25 cellular contexts compared by ENCODE assay signal in genomic region chr5:151434570-151435237, GRCh38.
"Had no signal": no experiment of that assay in that cellular context is flagged by ENCODE, and none has a peak within 500 bp of the region (broad histone marks: within the 10 kb centered on the region; RNA-seq: fewer than 3 reads in every experiment).

No MANE protein-coding gene starts in this region.

- H3K27ac ChIP-seq: brain microvascular endothelial cell, coronary artery, epithelial cell of prostate, esophagus squamous epithelium had no signal

- H3K27ac Mint-ChIP-seq: activated CD4-positive, alpha-beta memory T cell treated with anti-CD3 and anti-CD28 coated beads for 36 hours; activated CD4-positive, alpha-beta T cell treated with anti-CD3 and anti-CD28 coated beads for 36 hours; activated CD4-positive, alpha-beta T cell treated with anti-CD3 and anti-CD28 coated beads, Interleukin-2, amount 10 ng/mL, durations not matched to agents 24 days and 14 days; activated naive CD8-positive, alpha-beta T cell; activated T-helper 17 cell treated with anti-CD3 and anti-CD28 coated beads, Interleukin-2, amount 50 U/mL, for 72 hours had no signal

- DNase-seq: activated CD4-positive, alpha-beta memory T cell treated with anti-CD3 and anti-CD28 coated beads for 36 hours; activated CD4-positive, alpha-beta T cell treated with anti-CD3 and anti-CD28 coated beads for 36 hours; activated CD4-positive, alpha-beta T cell treated with anti-CD3 and anti-CD28 coated beads, Interleukin-2, amount 10 ng/mL, durations not matched to agents 24 days and 14 days; activated CD4-positive, CD25-positive, alpha-beta regulatory T cell; activated CD4-positive, CD25-positive, alpha-beta regulatory T cell treated with anti-CD3 and anti-CD28 coated beads, Interleukin-2, amount 50 U/mL, for 72 hours; activated CD8-positive, alpha-beta memory T cell treated with anti-CD3 and anti-CD28 coated beads for 24 hours; activated effector memory CD4-positive, alpha-beta T cell treated with Interleukin-2 at 50 U/mL for 16 hours; activated gamma-delta T cell treated with Interleukin-2 at 50 U/mL for 16 hours; activated naive CD4-positive, alpha-beta T cell treated with anti-CD3 and anti-CD28 coated beads, Interleukin-2, amount 50 U/mL, for 16 hours; activated naive CD4-positive, alpha-beta T cell treated with Interleukin-2 at 50 U/mL for 16 hours; activated T-cell treated with anti-CD3 and anti-CD28 coated beads, Interleukin-2, amount 50 U/mL, for 4 hours; amniotic stem cell; anterior cingulate cortex; brain microvascular endothelial cell; dermis blood vessel endothelial cell; effector CD8-positive, alpha-beta T cell; esophagus squamous epithelium; foreskin melanocyte; head of caudate nucleus; T-helper 2 cell had no signal

- H3K9me3 ChIP-seq: esophagus squamous epithelium had no signal

- H3K4me3 ChIP-seq: coronary artery, esophagus squamous epithelium had no signal

- ATAC-seq: activated CD4-positive, alpha-beta T cell treated with anti-CD3 and anti-CD28 coated beads for 36 hours; activated T-cell treated with anti-CD3 and anti-CD28 coated beads, Interleukin-2, amount 50 U/mL, for 4 hours; activated T-helper 17 cell treated with anti-CD3 and anti-CD28 coated beads, Interleukin-2, amount 50 U/mL, for 72 hours had no signal

- H3K36me3 ChIP-seq: brain microvascular endothelial cell, esophagus squamous epithelium had no signal

- H3K4me1 Mint-ChIP-seq: activated CD4-positive, alpha-beta T cell treated with anti-CD3 and anti-CD28 coated beads for 36 hours; activated CD4-positive, alpha-beta T cell treated with anti-CD3 and anti-CD28 coated beads, Interleukin-2, amount 10 ng/mL, durations not matched to agents 24 days and 14 days; activated T-helper 17 cell treated with anti-CD3 and anti-CD28 coated beads, Interleukin-2, amount 50 U/mL, for 72 hours; central memory CD8-positive, alpha-beta T cell had no signal

- H3K36me3 Mint-ChIP-seq: activated CD4-positive, alpha-beta memory T cell treated with anti-CD3 and anti-CD28 coated beads for 36 hours; activated naive CD8-positive, alpha-beta T cell had no signal

- H3K4me3 Mint-ChIP-seq: activated CD4-positive, alpha-beta memory T cell treated with anti-CD3 and anti-CD28 coated beads for 36 hours; activated CD4-positive, alpha-beta T cell treated with anti-CD3 and anti-CD28 coated beads for 36 hours; activated CD4-positive, alpha-beta T cell treated with anti-CD3 and anti-CD28 coated beads, Interleukin-2, amount 10 ng/mL, durations not matched to agents 24 days and 14 days; activated naive CD8-positive, alpha-beta T cell; activated T-cell treated with anti-CD3 and anti-CD28 coated beads, Interleukin-2, amount 50 U/mL, for 4 hours; activated T-helper 17 cell treated with anti-CD3 and anti-CD28 coated beads, Interleukin-2, amount 50 U/mL, for 72 hours; central memory CD8-positive, alpha-beta T cell had no signal

- H3K4me1 ChIP-seq: esophagus squamous epithelium had no signal

- H3K9me3 Mint-ChIP-seq: activated CD4-positive, alpha-beta T cell treated with anti-CD3 and anti-CD28 coated beads, Interleukin-2, amount 10 ng/mL, durations not matched to agents 24 days and 14 days; activated T-cell treated with anti-CD3 and anti-CD28 coated beads, Interleukin-2, amount 50 U/mL, for 4 hours; activated T-helper 17 cell treated with anti-CD3 and anti-CD28 coated beads, Interleukin-2, amount 50 U/mL, for 72 hours had no signal
